ENCODE assay signal across 12 cellular contexts in genomic region chr14:100424504-100425453, GRCh38. TPM values are rescaled to one million over a fixed set of nuclear protein-coding genes. Genes with fewer than 3 reads are reported as not detected.
DNase-seq lines count a peak whose midpoint lies in the region; TF ChIP-seq lines count a peak whose summit lies in the region.
"Had no signal": no experiment of that assay in that cellular context is flagged by ENCODE, and none has a peak within 500 bp of the region (broad histone marks: within the 10 kb centered on the region; RNA-seq: fewer than 3 reads in every experiment).

No MANE protein-coding gene starts in this region.

- in situ Hi-C loops in G401 (cut with HindIII; ENCODE audit: low sequenced_read_pairs), result no loop called here

- no peak overlapping the region for H3K4me3 Mint-ChIP-seq in T-helper 1 cell treated with Interleukin-12 subunit alpha and Interleukin-12 subunit beta and Interleukin-4 antibody, amounts not matched to agents 30 μg/mL and 1 μg/mL, for 36 hours
- H3K4me3 Mint-ChIP-seq: activated B cell treated with CpG ODN at 0.5 μM for 24 hours had no signal

- DNase-seq in G401 (ENCODE audit: low spot score) (peak; percentile 60), kidney tubule cell (ENCODE audit: low spot score) (peak; percentile 74), pons (ENCODE audit: low spot score) (no peak), hepatic stellate cell (ENCODE audit: low spot score) (no peak), iPS-NIHi7 (ENCODE audit: extremely low spot score) (no peak)
- DNase-seq in stimulated activated CD4-positive, alpha-beta T cell treated with anti-CD3 and anti-CD28 coated beads, Interleukin-2, amount 100 ng/mL, for 24 hours, result no peak
- DNase-seq: activated B cell treated with CpG ODN at 0.5 μM for 24 hours; activated naive CD4-positive, alpha-beta T cell; right lobe of liver; RPMI8226 had no signal

- TF ChIP-seq CTCF in C4-2B (conservative IDR thresholded peaks at IDR 0.05), result no peak

- peak overlapping the region; percentile 27 for H3K27ac ChIP-seq in C4-2B
- H3K27ac ChIP-seq: right lobe of liver had no signal

- no peaks in the 10 kb centered on the region for H3K27me3 Mint-ChIP-seq in T-helper 1 cell treated with Interleukin-12 subunit alpha and Interleukin-12 subunit beta and Interleukin-4 antibody, amounts not matched to agents 30 μg/mL and 1 μg/mL, for 36 hours (ENCODE audit: low read depth)
- H3K27me3 Mint-ChIP-seq: activated B cell treated with CpG ODN at 0.5 μM for 24 hours had no signal

- H3K4me1 Mint-ChIP-seq in T-helper 1 cell treated with Interleukin-12 subunit alpha and Interleukin-12 subunit beta and Interleukin-4 antibody, amounts not matched to agents 30 μg/mL and 1 μg/mL, for 36 hours (ENCODE audit: low read depth), result peaks cover 8% of the 10 kb centered on the region
- H3K4me1 Mint-ChIP-seq: activated B cell treated with CpG ODN at 0.5 μM for 24 hours had no signal

- H3K9me3 Mint-ChIP-seq in T-helper 1 cell treated with Interleukin-12 subunit alpha and Interleukin-12 subunit beta and Interleukin-4 antibody, amounts not matched to agents 30 μg/mL and 1 μg/mL, for 36 hours, result no peaks in the 10 kb centered on the region
- H3K9me3 Mint-ChIP-seq: activated B cell treated with CpG ODN at 0.5 μM for 24 hours had no signal

- H3K36me3 Mint-ChIP-seq in T-helper 1 cell treated with Interleukin-12 subunit alpha and Interleukin-12 subunit beta and Interleukin-4 antibody, amounts not matched to agents 30 μg/mL and 1 μg/mL, for 36 hours (ENCODE audit: low read depth), result no peaks in the 10 kb centered on the region

- peak overlapping the region; percentile 58 for H3K27ac Mint-ChIP-seq in T-helper 1 cell treated with Interleukin-12 subunit alpha and Interleukin-12 subunit beta and Interleukin-4 antibody, amounts not matched to agents 30 μg/mL and 1 μg/mL, for 36 hours
- H3K27ac Mint-ChIP-seq: activated B cell treated with CpG ODN at 0.5 μM for 24 hours had no signal

RNA-seq across cellular contexts. Expression of gene WDR25, which starts 48.5 kb away (rescaled TPM):
- 4.6 and 19.8 TPM in 2 replicates for total RNA-seq in G401 (2014; rRNA removed; shearing (Covaris generic))

Comparison
In these comparisons a context has a peak if more than half of its experiments do, and no peak if none do; other contexts are left out.
1. DNase-seq: peak in G401 (single experiment) and kidney tubule cell (single experiment); none in pons (single experiment), stimulated activated CD4-positive, alpha-beta T cell treated with anti-CD3 and anti-CD28 coated beads, Interleukin-2, amount 100 ng/mL, for 24 hours (0 of 2), hepatic stellate cell (single experiment) and iPS-NIHi7 (single experiment).